In the genomic region with DNA sequence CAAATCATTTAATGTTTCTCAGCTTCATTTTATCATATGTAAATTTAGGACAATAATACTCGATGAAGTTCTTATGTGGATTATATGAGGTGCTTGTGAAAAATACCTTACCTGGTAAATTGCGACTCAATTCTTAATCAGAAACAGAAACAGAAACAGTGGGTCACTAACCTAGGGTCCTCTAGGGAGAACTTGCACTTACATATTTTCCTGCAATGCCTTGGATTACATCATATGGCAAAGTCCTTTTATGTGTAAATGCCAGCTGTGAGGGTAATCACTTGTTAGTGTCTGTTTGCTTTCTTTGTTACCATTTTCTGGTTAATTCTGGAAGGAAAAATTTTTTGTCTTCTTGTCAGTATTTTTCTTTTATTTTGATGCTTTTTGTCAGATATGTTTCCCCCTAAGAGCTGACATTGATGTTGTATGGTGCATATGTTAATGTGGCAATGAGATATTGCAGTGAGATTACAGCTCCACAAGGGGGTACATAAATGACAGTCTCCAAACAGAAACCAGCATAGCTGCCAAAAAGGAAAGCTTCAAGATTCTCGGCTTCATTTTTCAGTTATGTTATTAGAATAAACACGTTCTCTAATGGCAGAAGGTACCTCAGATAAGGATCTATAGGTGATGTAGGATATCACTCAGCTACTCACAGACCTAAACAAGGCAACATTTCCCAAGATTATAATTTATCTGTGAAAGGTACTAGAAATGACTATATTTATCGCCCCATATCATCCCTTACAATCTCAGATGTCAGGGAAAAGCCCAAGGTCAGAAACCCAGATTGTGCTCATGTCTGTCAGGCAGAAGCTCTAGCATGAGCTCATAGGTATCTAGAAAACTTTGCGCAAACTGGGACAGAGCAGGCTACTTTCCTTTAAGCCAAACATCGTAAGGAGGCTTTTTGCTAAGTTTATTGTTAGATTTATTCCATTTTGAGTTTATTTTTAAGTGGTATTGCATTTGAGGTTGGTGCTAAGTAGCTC, we compare ENCODE assay signal across 1 cellular context.
TF ChIP-seq lines count a peak whose summit lies in the region.

No MANE protein-coding gene starts in this region.

TF ChIP-seq in liver, 16 proteins besides CTCF, POLR2A, EP300 and RAD21:
- TF ChIP-seq FOXA2 (IDR thresholded peaks at IDR 0.05) (no peak), RXRA (IDR thresholded peaks at IDR 0.05) (peak in 1 of 2 donors; percentile 4), HNF4A (conservative IDR thresholded peaks at IDR 0.05) (peak; percentile 21 to 41)
